In genomic region chr16:75188832-75189477, GRCh38 we compare ENCODE assay signal across 21 cellular contexts. TPM values are rescaled to one million over a fixed set of nuclear protein-coding genes. Genes with fewer than 3 reads are reported as not detected.
DNase-seq lines count a peak whose midpoint lies in the region; ATAC-seq and TF ChIP-seq lines count a peak whose summit lies in the region.
"Had no signal": no experiment of that assay in that cellular context is flagged by ENCODE, and none has a peak within 500 bp of the region (broad histone marks: within the 10 kb centered on the region; RNA-seq: fewer than 3 reads in every experiment).

No MANE protein-coding gene starts in this region.

- DNase-seq in T47D (ENCODE audit: low read depth in 1 of 2, low spot score in 1 of 2) (peak; percentile 69 to 86), MCF 10A (ENCODE audit: unreplicated experiment) (no peak), mammary epithelial cell (peak; percentile 13), left lobe of liver (ENCODE audit: low spot score) (peak; percentile 33), cardiac septum (ENCODE audit: low spot score) (no peak), NCI-H2107 (lab: John Stamatoyannopoulos, UW) (no peak), substantia nigra (lab: John Stamatoyannopoulos, UW) (no peak)
- DNase-seq: BE2C; CD4-positive, alpha-beta T cell; DMS153; KBM-7; MV-4-11; NCI-H1694 treated with DMSO at 0.1 percent for 48 hours; NCI-H2227 treated with DMSO at 0.1 percent for 48 hours; NCI-H510A treated with DMSO at 0.1 percent for 48 hours; NCI-H774 had no signal

- dilution Hi-C loops in mammary epithelial cell (cut with HindIII; ENCODE audit: low sequenced_read_pairs) = no loop called here

- H3K27me3 Mint-ChIP-seq in MCF 10A (ENCODE audit: insufficient read depth, unreplicated experiment) = no peaks in the 10 kb centered on the region

- no peak overlapping the region for H3K4me3 Mint-ChIP-seq in MCF 10A (ENCODE audit: unreplicated experiment)
- H3K4me3 Mint-ChIP-seq: CD4-positive, alpha-beta T cell had no signal

- intact Hi-C loops in MCF 10A (cut with micrococcal nuclease) = no loop called here
- intact Hi-C loops in mammary epithelial cell (cut with micrococcal nuclease) = no loop called here
- intact Hi-C loops in cardiac septum (cut with DNase I) = no loop called here

- WGBS in mammary epithelial cell (ENCODE audit: low coverage, missing lambda C conversion rate) = 82% methylated on average over 8 of the region's 14 CpGs

- no peak overlapping the region for H3K27ac Mint-ChIP-seq in MCF 10A (ENCODE audit: low read depth, unreplicated experiment)
- H3K27ac Mint-ChIP-seq: CD4-positive, alpha-beta T cell had no signal

- H2AFZ ChIP-seq in mammary epithelial cell (ENCODE audit: low read depth, low read length) = no peak overlapping the region

- no TSS peak for BruUV-seq in MCF 10A (replicated peaks; lab: Mats Ljungman, UMichigan)
- no TSS peak for BruUV-seq in mammary epithelial cell (replicated peaks; lab: Mats Ljungman, UMichigan)

- peaks cover 8% of the 10 kb centered on the region for H3K4me1 Mint-ChIP-seq in MCF 10A (ENCODE audit: insufficient read depth, unreplicated experiment)

- H3K27ac ChIP-seq in mammary epithelial cell (ENCODE audit: insufficient read depth, low read depth, low read length) = no peak overlapping the region
- H3K27ac ChIP-seq in substantia nigra (ENCODE audit: low read depth, low read length, poor library complexity, severe bottlenecking) = no peak overlapping the region

- CTCF ChIA-PET in MCF 10A (lab: Yijun Ruan, JAX) (interaction anchor here (1.9 to 2.1 kb wide), 2 partner anchors 10 to 11 kb away, joined by 5 to 7 read pairs; no protein-coding TSS in a partner anchor), mammary epithelial cell (lab: Charles Lee; ENCODE audit: low non-redundant PET) (no interaction called here)

- no peaks in the 10 kb centered on the region for H3K4me1 ChIP-seq in mammary epithelial cell (ENCODE audit: insufficient read depth, low read length)
- H3K4me1 ChIP-seq: BE2C had no signal

- in situ Hi-C loops in T47D (cut with HindIII; ENCODE audit: low pct_unique_long_range_greater_than_20kb, low sequenced_read_pairs) = no loop called here
- in situ Hi-C loops in mammary epithelial cell (cut with MboI; ENCODE audit: low sequenced_read_pairs in 2 of 2) = loop anchor here in 1 of 2 donors (25.0 kb wide), 1 partner anchor 573 kb away; no protein-coding TSS in a partner anchor

- no peaks in the 10 kb centered on the region for H3K27me3 ChIP-seq in mammary epithelial cell (ENCODE audit: insufficient read depth, low read length)
- H3K27me3 ChIP-seq: BE2C had no signal

- H4K20me1 ChIP-seq in mammary epithelial cell (ENCODE audit: insufficient read depth, low read length) = no peaks in the 10 kb centered on the region

- no peaks in the 10 kb centered on the region for H3K79me2 ChIP-seq in mammary epithelial cell (ENCODE audit: insufficient read depth, low read length)

- POLR2A ChIA-PET in MCF 10A (lab: Yijun Ruan, JAX) = no interaction called here

- H3K9me3 Mint-ChIP-seq in MCF 10A (ENCODE audit: unreplicated experiment) = peaks cover 7% of the 10 kb centered on the region
- H3K9me3 Mint-ChIP-seq: CD4-positive, alpha-beta T cell had no signal

- no peaks in the 10 kb centered on the region for H3K36me3 Mint-ChIP-seq in MCF 10A (ENCODE audit: insufficient read depth, unreplicated experiment)

- no peak overlapping the region for H3K9ac ChIP-seq in mammary epithelial cell (ENCODE audit: insufficient read depth, low read length)

- no peak for TF ChIP-seq CTCF in MCF 10A (IDR thresholded peaks at IDR 0.05; ENCODE audit: unreplicated experiment)
- TF ChIP-seq CTCF in mammary epithelial cell (conservative IDR thresholded peaks at IDR 0.05 in 1 of 2, IDR thresholded peaks at IDR 0.05 in 1 of 2; ENCODE audit: extremely low read depth in 1 of 2, insufficient read depth in 1 of 2, low read depth in 1 of 2, low read length in 2 of 2) = no peak

- no peak overlapping the region for H3K4me2 ChIP-seq in mammary epithelial cell (ENCODE audit: insufficient read depth, low read depth, low read length)

- H3K36me3 ChIP-seq in mammary epithelial cell (ENCODE audit: insufficient read depth, low read length) = no peaks in the 10 kb centered on the region
- H3K36me3 ChIP-seq: BE2C had no signal

- no peak overlapping the region for H3K4me3 ChIP-seq in mammary epithelial cell (replicated peaks in 1 of 3; ENCODE audit: insufficient read depth in 1 of 3, low read depth in 2 of 3, low read length in 3 of 3)
- H3K4me3 ChIP-seq: GM12878 had no signal

- no peaks in the 10 kb centered on the region for H3K9me3 ChIP-seq in mammary epithelial cell (replicated peaks; ENCODE audit: insufficient read depth, low read length)
- H3K9me3 ChIP-seq: BE2C had no signal

- ATAC-seq in left lobe of liver = no peak
- no peak for ATAC-seq in GM19351 (IDR thresholded peaks at IDR 0.05; ENCODE audit: unreplicated experiment)
- ATAC-seq: GM12878 had no signal

RNA-seq across cellular contexts. Expression of gene CTRB2, which starts 18.0 kb away (rescaled TPM):
- total RNA-seq in MCF 10A (2022) (not detected in 2 replicates), mammary epithelial cell (not detected), left lobe of liver (12.7 TPM), cardiac septum (not detected)
- not detected for polyA plus RNA-seq in mammary epithelial cell
- not detected for polyA minus RNA-seq in mammary epithelial cell
- total RNA-seq: A172; CD4-positive, alpha-beta T cell; Daoy; H4 had no signal
- polyA plus RNA-seq: GM12878 had no signal

RNA-seq across cellular contexts. Expression of gene CTRB1, which starts 29.8 kb away (rescaled TPM):
- total RNA-seq in MCF 10A (2022) (not detected in 2 replicates), mammary epithelial cell (not detected), left lobe of liver (9.7 TPM), cardiac septum (not detected)
- polyA plus RNA-seq in mammary epithelial cell = not detected
- not detected for polyA minus RNA-seq in mammary epithelial cell
- total RNA-seq: A172; CD4-positive, alpha-beta T cell; Daoy; H4 had no signal
- polyA plus RNA-seq: GM12878 had no signal

RNA-seq across cellular contexts. Expression of gene ZFP1, which starts 40.6 kb away (rescaled TPM):
- 11.5 and 14.0 TPM in 2 replicates for total RNA-seq in MCF 10A (2022)
- total RNA-seq in mammary epithelial cell = 10 to 100 TPM; 11.9 to 13.7 TPM
- 6.4 TPM for polyA plus RNA-seq in mammary epithelial cell
- 4.1 TPM for polyA minus RNA-seq in mammary epithelial cell
- total RNA-seq in left lobe of liver = 16.8 TPM
- total RNA-seq in cardiac septum = 10.5 TPM

Comparison
In these comparisons a context has a peak if more than half of its experiments do, and no peak if none do; other contexts are left out.
1. DNase-seq: peak in T47D (2 of 2), mammary epithelial cell (single experiment) and left lobe of liver (single experiment); none in MCF 10A (single experiment), cardiac septum (single experiment), NCI-H2107 (single experiment) and substantia nigra (0 of 49).
2. RNA of gene CTRB2, which starts 18.0 kb away (total RNA-seq): 12.7 TPM in left lobe of liver (single experiment); not detected in cardiac septum (single experiment), not detected in MCF 10A and not detected in mammary epithelial cell; every median in the first group is over 10 times any median in the second.
3. RNA of gene CTRB1, which starts 29.8 kb away (total RNA-seq): 9.7 TPM in left lobe of liver (single experiment); not detected in MCF 10A, not detected in mammary epithelial cell and not detected in cardiac septum (single experiment); every median in the first group is over 10 times any median in the second.